ENCODE assay signal across 15 cellular contexts in the genomic region with DNA sequence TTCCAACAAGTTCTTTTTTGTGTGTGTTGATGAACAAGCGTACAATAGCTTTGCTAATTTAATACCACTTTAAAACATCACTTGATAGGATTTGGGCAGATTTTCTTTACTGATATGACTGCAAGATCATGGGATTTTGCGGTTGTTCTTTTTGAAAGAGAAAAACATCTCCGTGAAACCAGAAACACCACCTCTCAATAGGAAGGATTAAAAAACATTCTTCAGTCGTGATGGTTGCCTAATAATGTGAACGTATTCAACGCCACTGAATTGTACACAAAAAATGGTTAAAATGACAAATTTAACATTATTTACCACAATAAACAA. TPM values are rescaled to one million over a fixed set of nuclear protein-coding genes. Genes with fewer than 3 reads are reported as not detected.
A peak's percentile ranks its signal among the peaks of the same experiment; 100 is the strongest.
DNase-seq lines count a peak whose midpoint lies in the region; ATAC-seq and TF ChIP-seq lines count a peak whose summit lies in the region.
"Had no signal": no experiment of that assay in that cellular context is flagged by ENCODE, and none has a peak within 500 bp of the region (broad histone marks: within the 10 kb centered on the region; RNA-seq: fewer than 3 reads in every experiment).

No MANE protein-coding gene starts in this region.

- no peaks in the 10 kb centered on the region for H3K36me3 Mint-ChIP-seq in activated naive CD4-positive, alpha-beta T cell treated with anti-CD3 and anti-CD28 coated beads for 36 hours (ENCODE audit: low read depth)
- peaks cover 12% of the 10 kb centered on the region for H3K36me3 Mint-ChIP-seq in activated T-helper 17 cell treated with anti-CD3 and anti-CD28 coated beads, Interleukin-2, amount 50 U/mL, for 72 hours (ENCODE audit: low read depth)

- TF ChIP-seq POLR2A in stomach (IDR thresholded peaks at IDR 0.05) (no peak), body of pancreas (IDR thresholded peaks at IDR 0.05) (no peak)

- no peak for TF ChIP-seq CTCF in stomach (IDR thresholded peaks at IDR 0.05)
- TF ChIP-seq CTCF in body of pancreas (IDR thresholded peaks at IDR 0.05): no peak

- CTCF ChIA-PET in activated naive CD4-positive, alpha-beta T cell treated with anti-CD3 and anti-CD28 coated beads for 36 hours (lab: Charles Lee): interaction anchor here (1.2 kb wide), 1 partner anchor 44 kb away, joined by 3 read pairs; no protein-coding TSS in a partner anchor

- H3K4me3 ChIP-seq in stomach (no peak overlapping the region), body of pancreas (no peak overlapping the region)
- H3K4me3 ChIP-seq: lower lobe of right lung had no signal

- H3K36me3 ChIP-seq in stomach (no peaks in the 10 kb centered on the region), body of pancreas (replicated peaks in 1 of 2; ENCODE audit: insufficient read depth in 1 of 2, low read depth in 2 of 2) (no peaks in the 10 kb centered on the region)
- H3K36me3 ChIP-seq: lower lobe of right lung, neutrophil had no signal

- peak; percentile 23 for ATAC-seq in activated T-helper 17 cell treated with anti-CD3 and anti-CD28 coated beads, Interleukin-2, amount 50 U/mL, for 72 hours (replicated peaks)
- ATAC-seq in GM21367 (IDR thresholded peaks at IDR 0.05; ENCODE audit: unreplicated experiment) (no peak), GM21723 (IDR thresholded peaks at IDR 0.05; ENCODE audit: unreplicated experiment) (no peak), body of pancreas (no peak)
- ATAC-seq: esophagus mucosa, HepG2, lower lobe of right lung had no signal

- H3K27me3 ChIP-seq in stomach (no peaks in the 10 kb centered on the region), body of pancreas (no peaks in the 10 kb centered on the region)
- H3K27me3 ChIP-seq: neutrophil had no signal

- no peaks in the 10 kb centered on the region for H3K9me3 Mint-ChIP-seq in activated naive CD4-positive, alpha-beta T cell treated with anti-CD3 and anti-CD28 coated beads for 36 hours
- H3K9me3 Mint-ChIP-seq in activated T-helper 17 cell treated with anti-CD3 and anti-CD28 coated beads, Interleukin-2, amount 50 U/mL, for 72 hours: no peaks in the 10 kb centered on the region
- H3K9me3 Mint-ChIP-seq: central memory CD8-positive, alpha-beta T cell had no signal

- H3K27ac ChIP-seq in stomach (peak overlapping the region in 4 of 5 donors; percentile 6 to 65 (median 30)), body of pancreas (no peak overlapping the region)
- H3K27ac ChIP-seq: neutrophil had no signal

- H3K27ac Mint-ChIP-seq in activated naive CD4-positive, alpha-beta T cell treated with anti-CD3 and anti-CD28 coated beads for 36 hours: peak overlapping the region; percentile 79
- H3K27ac Mint-ChIP-seq in activated T-helper 17 cell treated with anti-CD3 and anti-CD28 coated beads, Interleukin-2, amount 50 U/mL, for 72 hours: peak overlapping the region; percentile 97

- H3K4me1 Mint-ChIP-seq in activated naive CD4-positive, alpha-beta T cell treated with anti-CD3 and anti-CD28 coated beads for 36 hours (ENCODE audit: low read depth): peaks cover 69% of the 10 kb centered on the region
- peaks cover 38% of the 10 kb centered on the region for H3K4me1 Mint-ChIP-seq in activated T-helper 17 cell treated with anti-CD3 and anti-CD28 coated beads, Interleukin-2, amount 50 U/mL, for 72 hours

- peaks cover 6 to 56% (median 25%) of the 10 kb centered on the region in 4 donors for H3K4me1 ChIP-seq in stomach
- no peaks in the 10 kb centered on the region for H3K4me1 ChIP-seq in body of pancreas

- H3K4me3 Mint-ChIP-seq in activated naive CD4-positive, alpha-beta T cell treated with anti-CD3 and anti-CD28 coated beads for 36 hours: peak overlapping the region; percentile 62
- peak overlapping the region; percentile 72 for H3K4me3 Mint-ChIP-seq in activated T-helper 17 cell treated with anti-CD3 and anti-CD28 coated beads, Interleukin-2, amount 50 U/mL, for 72 hours
- H3K4me3 Mint-ChIP-seq: central memory CD8-positive, alpha-beta T cell had no signal

- no peak for TF ChIP-seq EP300 in stomach (IDR thresholded peaks at IDR 0.05)

- DNase-seq in activated naive CD4-positive, alpha-beta T cell treated with anti-CD3 and anti-CD28 coated beads for 36 hours: no peak
- DNase-seq in activated naive CD4-positive, alpha-beta T cell (lab: John Stamatoyannopoulos, UW): no peak
- DNase-seq in foreskin melanocyte (peak; percentile 37), stomach (no peak), body of pancreas (no peak)
- DNase-seq: DMS 273 treated with DMSO at 0.1 percent for 48 hours, lower lobe of right lung, trophoblast cell had no signal

- intact Hi-C loops in activated naive CD4-positive, alpha-beta T cell treated with anti-CD3 and anti-CD28 coated beads for 36 hours (cut with micrococcal nuclease): loop anchor here (1.0 kb wide), 1 partner anchor 8 kb away; no protein-coding TSS in a partner anchor
- intact Hi-C loops in stomach (cut with DNase I; ENCODE audit: low total_unique reads) (no loop called here), body of pancreas (cut with DNase I) (no loop called here)

- no peaks in the 10 kb centered on the region for H3K9me3 ChIP-seq in stomach
- H3K9me3 ChIP-seq in body of pancreas: no peaks in the 10 kb centered on the region
- H3K9me3 ChIP-seq: lower lobe of right lung, neutrophil had no signal

- 62 to 81% (median 69%) methylated on average over 6 of the region's 6 CpGs for WGBS in stomach, 5 donors
- 73 to 87% methylated on average over 6 of the region's 6 CpGs for WGBS in body of pancreas, 2 donors

- H3K27me3 Mint-ChIP-seq in activated naive CD4-positive, alpha-beta T cell treated with anti-CD3 and anti-CD28 coated beads for 36 hours (ENCODE audit: low read depth): no peaks in the 10 kb centered on the region
- H3K27me3 Mint-ChIP-seq in activated T-helper 17 cell treated with anti-CD3 and anti-CD28 coated beads, Interleukin-2, amount 50 U/mL, for 72 hours: no peaks in the 10 kb centered on the region
- H3K27me3 Mint-ChIP-seq: central memory CD8-positive, alpha-beta T cell had no signal

RNA-seq across cellular contexts. Expression of a gene that starts 19.3 kb away (rescaled TPM):
- 10 to 100 TPM; 27.8 to 29.1 TPM for total RNA-seq in activated naive CD4-positive, alpha-beta T cell treated with anti-CD3 and anti-CD28 coated beads for 36 hours
- 10 to 100 TPM; 45.0 to 62.1 TPM for total RNA-seq in activated T-helper 17 cell treated with anti-CD3 and anti-CD28 coated beads, Interleukin-2, amount 50 U/mL, for 72 hours
- total RNA-seq in stomach (100 to 1,000 TPM in 1 of 5 donors, 10 to 100 TPM in 3, 1 to 10 TPM in 1; 4.3 to 134 (median 32.7) TPM), body of pancreas (10 to 100 TPM; 21.3 to 23.7 TPM)
- 10 to 100 TPM; 15.6 to 27.5 (median 24.7) TPM for polyA plus RNA-seq in stomach

Comparison
In these comparisons a context has a peak if more than half of its experiments do, and no peak if none do; other contexts are left out.
1. H3K27ac ChIP-seq: peak in stomach (4 of 5); none in body of pancreas (0 of 4).